ENCODE assay signal across 30 cellular contexts in the genomic region with DNA sequence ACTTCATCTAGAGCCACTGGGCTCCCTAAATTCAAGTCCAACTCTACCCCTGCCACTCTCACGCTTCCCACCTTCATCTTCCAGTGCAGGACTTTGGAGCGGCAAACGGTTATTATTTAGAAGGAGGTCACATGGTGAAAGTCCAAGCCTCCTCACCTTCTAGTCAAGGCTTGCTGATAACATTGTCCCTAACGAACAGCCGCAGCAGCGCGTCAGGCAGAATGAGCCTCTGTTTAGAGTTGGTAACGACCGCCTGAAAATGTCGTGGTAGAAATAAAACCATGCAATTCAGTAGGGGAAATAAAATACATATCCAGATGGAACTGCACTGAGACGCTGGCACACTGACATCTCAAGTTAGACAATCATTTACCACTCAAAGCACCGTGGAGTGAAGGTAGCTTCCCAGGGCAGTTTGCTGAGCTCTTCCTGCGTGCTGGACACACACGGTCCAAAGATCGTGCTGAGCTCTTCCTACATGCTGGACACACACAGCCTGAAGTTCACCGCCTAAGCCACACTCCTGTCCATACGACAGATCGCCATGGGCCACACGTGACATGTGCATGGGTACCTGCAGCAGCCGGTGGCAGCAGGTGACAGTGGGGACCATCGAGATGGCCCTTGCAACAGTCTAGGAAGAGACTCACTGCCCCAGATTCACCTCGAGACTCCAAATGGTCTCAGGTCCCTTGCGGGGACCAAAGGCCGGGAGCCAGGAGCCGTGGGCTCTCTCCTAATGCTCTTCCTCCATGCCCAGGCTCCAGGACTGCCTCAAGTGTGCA.
DNase-seq lines count a peak whose midpoint lies in the region; TF ChIP-seq lines count a peak whose summit lies in the region.
"Had no signal": no experiment of that assay in that cellular context is flagged by ENCODE, and none has a peak within 500 bp of the region (broad histone marks: within the 10 kb centered on the region; RNA-seq: fewer than 3 reads in every experiment).

No MANE protein-coding gene starts in this region.

- 24 to 77% methylated on average over 25 of the region's 25 CpGs for WGBS in sigmoid colon, 2 donors

- no peak for TF ChIP-seq POLR2A in sigmoid colon (IDR thresholded peaks at IDR 0.05)

- H3K9me3 ChIP-seq in duodenal mucosa (ENCODE audit: control insufficient read depth in 1 of 2, low read length in 2 of 2) (peaks cover 0 to 3% of the 10 kb centered on the region in 2 donors), sigmoid colon (no peaks in the 10 kb centered on the region)
- H3K9me3 ChIP-seq: body of pancreas, esophagus squamous epithelium had no signal

- H3K27ac Mint-ChIP-seq in T-helper 2 cell treated with Interferon-gamma antibody and Interleukin-4, amounts not matched to agents 5 μg/mL and 100 μg/mL, for 36 hours = no peak overlapping the region
- H3K27ac Mint-ChIP-seq: B cell; CD8-positive, alpha-beta memory T cell; stimulated activated naive B cell treated with anti-CD40 and anti-IgM and Interleukin-4, amounts not matched to agents 10 μg/mL and 1 μg/mL and 100 μg/mL, for 72 hours; T-helper 17 cell had no signal

- H3K4me3 Mint-ChIP-seq in T-helper 2 cell treated with Interferon-gamma antibody and Interleukin-4, amounts not matched to agents 5 μg/mL and 100 μg/mL, for 36 hours = no peak overlapping the region
- H3K4me3 Mint-ChIP-seq: B cell; CD8-positive, alpha-beta memory T cell; stimulated activated naive B cell treated with anti-CD40 and anti-IgM and Interleukin-4, amounts not matched to agents 10 μg/mL and 1 μg/mL and 100 μg/mL, for 72 hours; T-helper 17 cell had no signal

- H3K4me1 Mint-ChIP-seq in T-helper 2 cell treated with Interferon-gamma antibody and Interleukin-4, amounts not matched to agents 5 μg/mL and 100 μg/mL, for 36 hours (ENCODE audit: low read depth) = no peaks in the 10 kb centered on the region
- H3K4me1 Mint-ChIP-seq: B cell; CD8-positive, alpha-beta memory T cell; stimulated activated naive B cell treated with anti-CD40 and anti-IgM and Interleukin-4, amounts not matched to agents 10 μg/mL and 1 μg/mL and 100 μg/mL, for 72 hours; T-helper 17 cell had no signal

- H3K27ac ChIP-seq in duodenal mucosa (ENCODE audit: low read depth, low read length) (peak overlapping the region; percentile 13), sigmoid colon (no peak overlapping the region)
- H3K27ac ChIP-seq: body of pancreas, esophagus squamous epithelium, foreskin keratinocyte, PC-9 had no signal

- in situ Hi-C loops in G401 (cut with HindIII; ENCODE audit: low sequenced_read_pairs) = no loop called here

- no peak for TF ChIP-seq CTCF in sigmoid colon (IDR thresholded peaks at IDR 0.05)

- H3K27me3 ChIP-seq in duodenal mucosa (ENCODE audit: control insufficient read depth in 1 of 2, insufficient read depth in 2 of 2, low read length in 2 of 2) (no peaks in the 10 kb centered on the region), sigmoid colon (no peaks in the 10 kb centered on the region)
- H3K27me3 ChIP-seq: body of pancreas, esophagus squamous epithelium, foreskin keratinocyte had no signal

- H3K36me3 Mint-ChIP-seq in T-helper 2 cell treated with Interferon-gamma antibody and Interleukin-4, amounts not matched to agents 5 μg/mL and 100 μg/mL, for 36 hours (ENCODE audit: low read depth) = no peaks in the 10 kb centered on the region
- H3K36me3 Mint-ChIP-seq: CD8-positive, alpha-beta memory T cell; stimulated activated naive B cell treated with anti-CD40 and anti-IgM and Interleukin-4, amounts not matched to agents 10 μg/mL and 1 μg/mL and 100 μg/mL, for 72 hours had no signal

- H3K36me3 ChIP-seq in duodenal mucosa (ENCODE audit: control insufficient read depth in 1 of 2, insufficient read depth in 2 of 2, low read length in 2 of 2) (no peaks in the 10 kb centered on the region), sigmoid colon (no peaks in the 10 kb centered on the region)
- H3K36me3 ChIP-seq: esophagus squamous epithelium had no signal

- intact Hi-C loops in sigmoid colon (cut with DNase I) = no loop called here

- H3K9me3 Mint-ChIP-seq in T-helper 2 cell treated with Interferon-gamma antibody and Interleukin-4, amounts not matched to agents 5 μg/mL and 100 μg/mL, for 36 hours = peaks cover 12% of the 10 kb centered on the region
- H3K9me3 Mint-ChIP-seq: stimulated activated naive B cell treated with anti-CD40 and anti-IgM and Interleukin-4, amounts not matched to agents 10 μg/mL and 1 μg/mL and 100 μg/mL, for 72 hours had no signal

- H3K4me1 ChIP-seq in duodenal mucosa (ENCODE audit: control insufficient read depth in 1 of 2, insufficient read depth in 2 of 2, low read length in 2 of 2) (peaks cover 36 to 45% of the 10 kb centered on the region in 2 donors), sigmoid colon (no peaks in the 10 kb centered on the region)
- H3K4me1 ChIP-seq: body of pancreas, foreskin keratinocyte had no signal

- no peak for TF ChIP-seq EP300 in sigmoid colon (IDR thresholded peaks at IDR 0.05)

- H3K9ac ChIP-seq in duodenal mucosa (ENCODE audit: low read depth in 1 of 2, low read length in 2 of 2) = peak overlapping the region; percentile 3 to 29

- H3K4me3 ChIP-seq in duodenal mucosa (ENCODE audit: low read depth in 1 of 2, low read length in 2 of 2) (peak overlapping the region; percentile 27 to 28), sigmoid colon (no peak overlapping the region)
- H3K4me3 ChIP-seq: body of pancreas, dorsolateral prefrontal cortex, esophagus squamous epithelium, K562, PC-9 had no signal

- H3K27me3 Mint-ChIP-seq in T-helper 2 cell treated with Interferon-gamma antibody and Interleukin-4, amounts not matched to agents 5 μg/mL and 100 μg/mL, for 36 hours (ENCODE audit: low read depth) = no peaks in the 10 kb centered on the region
- H3K27me3 Mint-ChIP-seq: B cell; stimulated activated naive B cell treated with anti-CD40 and anti-IgM and Interleukin-4, amounts not matched to agents 10 μg/mL and 1 μg/mL and 100 μg/mL, for 72 hours; T-helper 17 cell had no signal

- DNase-seq in G401 (ENCODE audit: low spot score) (peak; percentile 8), mesenteric fat pad (ENCODE audit: low spot score) (peak; percentile 72), sigmoid colon (peak; percentile 53), SIG-M5 (lab: John Stamatoyannopoulos, UW) (no peak), NCI-H128 (lab: John Stamatoyannopoulos, UW; ENCODE audit: unreplicated experiment) (no peak)
- DNase-seq in T-helper 2 cell treated with Interferon-gamma antibody and Interleukin-4, amounts not matched to agents 5 μg/mL and 100 μg/mL, for 36 hours (ENCODE audit: low spot score) = no peak
- DNase-seq: activated CD4-positive, alpha-beta T cell treated with anti-CD3 and anti-CD28 coated beads, Interleukin-2, amount 50 U/mL, for 48 hours; activated CD4-positive, CD25-positive, alpha-beta regulatory T cell treated with anti-CD3 and anti-CD28 coated beads, Interleukin-2, amount 50 U/mL, for 72 hours; activated naive CD4-positive, alpha-beta T cell; DMS 273 treated with DMSO at 0.1 percent for 48 hours; esophagus squamous epithelium; foreskin keratinocyte; H7; kidney glomerular epithelial cell; mammary epithelial cell; NCI-H1092; NCI-H187 treated with DMSO at 0.1 percent for 48 hours; NCI-H226; NCI-H526 treated with DMSO at 0.1 percent for 48 hours; NK-92 treated with Interleukin-12 subunit alpha and Interleukin-12 subunit beta, amount 100 ng/mL, for 24 hours; nucleus accumbens; PC-9; stimulated activated naive B cell treated with anti-CD40 and anti-IgM and Interleukin-4, amounts not matched to agents 10 μg/mL and 1 μg/mL and 100 μg/mL, for 72 hours; T-helper 17 cell had no signal

Comparison
In these comparisons a context has a peak if more than half of its experiments do, and no peak if none do; other contexts are left out.
1. DNase-seq: peak in G401 (single experiment), mesenteric fat pad (single experiment) and sigmoid colon (single experiment); none in SIG-M5 (single experiment), NCI-H128 (single experiment) and T-helper 2 cell treated with Interferon-gamma antibody and Interleukin-4, amounts not matched to agents 5 μg/mL and 100 μg/mL, for 36 hours (single experiment).
2. H3K4me3 ChIP-seq: peak in duodenal mucosa (2 of 2); none in sigmoid colon (0 of 4).